In genomic region chr7:99505324-99505662, GRCh38 we compare ENCODE assay signal across 8 cellular contexts. TPM values are rescaled to one million over a fixed set of nuclear protein-coding genes. Genes with fewer than 3 reads are reported as not detected.
A peak's percentile ranks its signal among the peaks of the same experiment; 100 is the strongest.
DNase-seq lines count a peak whose midpoint lies in the region; ATAC-seq and TF ChIP-seq lines count a peak whose summit lies in the region.

No MANE protein-coding gene starts in this region.

- no peak overlapping the region for H2BK15ac ChIP-seq in H9 (ENCODE audit: low read depth, low read length)

- no peak overlapping the region for H2BK12ac ChIP-seq in H9 (ENCODE audit: insufficient read length, low read depth, low read length)

- CTCF ChIA-PET in AG04450 (lab: Charles Lee), result interaction anchor here (0.6 to 1.2 kb wide), 2 partner anchors 20 to 558 kb away, joined by 4 read pairs; no protein-coding TSS in a partner anchor

- no peak overlapping the region for H3K23ac ChIP-seq in H9 (ENCODE audit: insufficient read length, low read depth, low read length)

- H3K36me3 Mint-ChIP-seq in H9 (ENCODE audit: insufficient read depth in 1 of 3, low read depth in 3 of 3), result peaks cover 5 to 16% (median 8%) of the 10 kb centered on the region in 3 experiments; a peak in 6 of 7 replicates
- H3K36me3 Mint-ChIP-seq in activated T-helper 1 cell treated with anti-CD3 and anti-CD28 coated beads, Interleukin-12 subunit alpha, Interleukin-12 subunit beta, Interleukin-2, Interleukin-4 antibody, amounts not matched to agents 30 ng/mL and 10 ng/mL and 1 ng/mL, durations not matched to agents 14 hours and 24 hours and 36 hours (ENCODE audit: low read depth), result peaks cover 10% of the 10 kb centered on the region
- no peaks in the 10 kb centered on the region for H3K36me3 Mint-ChIP-seq in immature natural killer cell

- H3K79me1 ChIP-seq in H9 (ENCODE audit: insufficient read depth, low read depth, low read length, poor library complexity, severe bottlenecking), result peaks cover 8% of the 10 kb centered on the region

- H3K27ac ChIP-seq in AG04450 (ENCODE audit: low read depth, low read length) (peak overlapping the region; percentile 93), H9 (ENCODE audit: insufficient read length, low read depth, low read length) (no peak overlapping the region), thoracic aorta (peak overlapping the region; percentile 83 to 95)

- POLR2A ChIA-PET in AG04450 (lab: Yijun Ruan, JAX), result interaction anchor here (0.6 to 1.7 kb wide), 2 partner anchors 19 to 53 kb away, joined by 3 to 27 read pairs; partner anchors contain the start of gene ZNF655

- H3K27me3 ChIP-seq in AG04450 (ENCODE audit: control insufficient read depth, insufficient read depth, low read length) (no peaks in the 10 kb centered on the region), H9 (ENCODE audit: insufficient read depth, low read length) (no peaks in the 10 kb centered on the region), thoracic aorta (replicated peaks; ENCODE audit: insufficient read depth) (no peaks in the 10 kb centered on the region)

- H3K4me3 ChIP-seq in AG04450 (ENCODE audit: low read depth, low read length) (peak overlapping the region; percentile 90), thoracic aorta (peak overlapping the region; percentile 77)

- no peak overlapping the region for H4K8ac ChIP-seq in H9 (replicated peaks; ENCODE audit: insufficient read length, low read depth, low read length)

- H3K9me3 ChIP-seq in AG04450 (ENCODE audit: control insufficient read depth, insufficient read depth, low read length), result no peaks in the 10 kb centered on the region; the same call in 1 of the 2 replicates
- no peaks in the 10 kb centered on the region for H3K9me3 ChIP-seq in H9 (ENCODE audit: control insufficient read depth, low read depth, low read length)
- H3K9me3 ChIP-seq in thoracic aorta, result no peaks in the 10 kb centered on the region

- H3K4me2 ChIP-seq in H9 (ENCODE audit: insufficient read depth, insufficient read length, low read length), result peak overlapping the region; percentile 97

- H2BK20ac ChIP-seq in H9 (ENCODE audit: low read depth, low read length, poor library complexity, severe bottlenecking), result no peak overlapping the region

- no peak overlapping the region for H3K4ac ChIP-seq in H9 (ENCODE audit: low read depth, low read length)

- H3K4me3 Mint-ChIP-seq in H9 (peak overlapping the region; percentile 93 to 94), immature natural killer cell (peak overlapping the region; percentile 87 to 100 (median 97))
- H3K4me3 Mint-ChIP-seq in activated T-helper 1 cell treated with anti-CD3 and anti-CD28 coated beads, Interleukin-12 subunit alpha, Interleukin-12 subunit beta, Interleukin-2, Interleukin-4 antibody, amounts not matched to agents 30 ng/mL and 10 ng/mL and 1 ng/mL, durations not matched to agents 14 hours and 24 hours and 36 hours, result peak overlapping the region; percentile 90

- H2AFZ ChIP-seq in H9 (ENCODE audit: low read length), result no peak overlapping the region

- peaks cover 9% of the 10 kb centered on the region; the same call in 1 of the 2 replicates for H3K79me2 ChIP-seq in H9 (ENCODE audit: insufficient read depth, low read length)

- H3K27me3 Mint-ChIP-seq in H9 (ENCODE audit: low read depth), result no peaks in the 10 kb centered on the region
- no peaks in the 10 kb centered on the region for H3K27me3 Mint-ChIP-seq in activated T-helper 1 cell treated with anti-CD3 and anti-CD28 coated beads, Interleukin-12 subunit alpha, Interleukin-12 subunit beta, Interleukin-2, Interleukin-4 antibody, amounts not matched to agents 30 ng/mL and 10 ng/mL and 1 ng/mL, durations not matched to agents 14 hours and 24 hours and 36 hours (ENCODE audit: insufficient read depth)
- peaks cover 4 to 9% (median 5%) of the 10 kb centered on the region in 3 donors for H3K27me3 Mint-ChIP-seq in immature natural killer cell (ENCODE audit: low read depth in 3 of 3)

- intact Hi-C loops in activated T-helper 1 cell treated with anti-CD3 and anti-CD28 coated beads, Interleukin-12 subunit alpha, Interleukin-12 subunit beta, Interleukin-2, Interleukin-4 antibody, amounts not matched to agents 30 ng/mL and 10 ng/mL and 1 ng/mL, durations not matched to agents 14 hours and 24 hours and 36 hours (cut with micrococcal nuclease), result loop anchor here (2.0 kb wide), 3 partner anchors 124 to 510 kb away; partner anchors contain the start of genes TRIM4 and ZKSCAN1

- no peaks in the 10 kb centered on the region; the same call in 1 of the 2 replicates for H3K4me1 ChIP-seq in H9 (ENCODE audit: insufficient read depth, low read length)
- H3K4me1 ChIP-seq in thoracic aorta (ENCODE audit: control insufficient read depth in 1 of 2, low read depth in 2 of 2), result peaks cover 26 to 30% of the 10 kb centered on the region in 2 donors

- H3K18ac ChIP-seq in H9 (ENCODE audit: insufficient read length, low read depth, low read length), result no peak overlapping the region

- H4K5ac ChIP-seq in H9 (ENCODE audit: insufficient read length, low read depth, low read length), result no peak overlapping the region

- no peak overlapping the region for H3K14ac ChIP-seq in H9 (ENCODE audit: insufficient read depth, low read length)

- no peak overlapping the region for H3K56ac ChIP-seq in H9 (ENCODE audit: insufficient read length, low read depth, low read length)

- no peaks in the 10 kb centered on the region for H3K36me3 ChIP-seq in thoracic aorta

- H4K20me1 ChIP-seq in H9 (ENCODE audit: control insufficient read depth, insufficient read depth, insufficient read length), result no peaks in the 10 kb centered on the region

- H2AK5ac ChIP-seq in H9 (ENCODE audit: insufficient read length, low read length), result no peak overlapping the region

- no peak overlapping the region for H2BK120ac ChIP-seq in H9 (ENCODE audit: low read depth, low read length, poor library complexity, severe bottlenecking)

- ATAC-seq in thoracic aorta (ENCODE audit: insufficient number of reproducible peaks, low FRiP score, low read depth), result no peak

- H3K23me2 ChIP-seq in H9 (ENCODE audit: insufficient read length, low read depth, low read length, poor library complexity, severe bottlenecking), result peaks cover 15% of the 10 kb centered on the region

- H3T11ph ChIP-seq in H9 (ENCODE audit: low read length), result no peak overlapping the region

- H4K91ac ChIP-seq in H9 (ENCODE audit: insufficient read length, low read depth, low read length), result no peak overlapping the region

- H3K27ac Mint-ChIP-seq in H9 (peak overlapping the region; percentile 61 to 99 (median 98); a peak in 2 of 7 replicates), immature natural killer cell (peak overlapping the region; percentile 88 to 100 (median 98))
- peak overlapping the region; percentile 96 for H3K27ac Mint-ChIP-seq in activated T-helper 1 cell treated with anti-CD3 and anti-CD28 coated beads, Interleukin-12 subunit alpha, Interleukin-12 subunit beta, Interleukin-2, Interleukin-4 antibody, amounts not matched to agents 30 ng/mL and 10 ng/mL and 1 ng/mL, durations not matched to agents 14 hours and 24 hours and 36 hours

- peak overlapping the region; percentile 93 for H3K9ac ChIP-seq in H9 (ENCODE audit: extremely low read depth, insufficient read length, low read length)

- no peak for DNase-seq in AG04450 (ENCODE audit: low read depth, low spot score)
- DNase-seq in H9, result no peak
- no peak for DNase-seq in activated T-helper 1 cell treated with anti-CD3 and anti-CD28 coated beads, Interleukin-12 subunit alpha, Interleukin-12 subunit beta, Interleukin-2, Interleukin-4 antibody, amounts not matched to agents 30 ng/mL and 10 ng/mL and 1 ng/mL, durations not matched to agents 14 hours and 24 hours and 36 hours (ENCODE audit: low spot score)
- no peak for DNase-seq in immature natural killer cell
- DNase-seq in thoracic aorta (ENCODE audit: low spot score), result no peak
- no peak for DNase-seq in H4 (ENCODE audit: low spot score)
- DNase-seq in GM20000 (ENCODE audit: low spot score), result no peak
- DNase-seq in T-helper 9 cell, result no peak

- no peak for TF ChIP-seq CTCF in AG04450 (IDR thresholded peaks at IDR 0.05; ENCODE audit: low read depth, low read length)
- no peak for TF ChIP-seq CTCF in H9 (conservative IDR thresholded peaks at IDR 0.05)
- TF ChIP-seq CTCF in thoracic aorta (IDR thresholded peaks at IDR 0.05), result no peak
- TF ChIP-seq CTCF in GM20000 (IDR thresholded peaks at IDR 0.05; ENCODE audit: extremely low read depth, missing control alignments), result no peak

- peaks cover 13 to 20% of the 10 kb centered on the region in 2 experiments for H3K4me1 Mint-ChIP-seq in H9
- peaks cover 19% of the 10 kb centered on the region for H3K4me1 Mint-ChIP-seq in activated T-helper 1 cell treated with anti-CD3 and anti-CD28 coated beads, Interleukin-12 subunit alpha, Interleukin-12 subunit beta, Interleukin-2, Interleukin-4 antibody, amounts not matched to agents 30 ng/mL and 10 ng/mL and 1 ng/mL, durations not matched to agents 14 hours and 24 hours and 36 hours (ENCODE audit: low read depth)
- H3K4me1 Mint-ChIP-seq in immature natural killer cell, result peaks cover 32 to 34% of the 10 kb centered on the region in 2 donors

- no CpG with 5 or more reads among the region's 11 CpGs for WGBS in H9 (ENCODE audit: extremely low coverage, insufficient read length, low lambda C conversion rate)

- no peaks in the 10 kb centered on the region; a peak in 2 of 5 replicates for H3K9me3 Mint-ChIP-seq in H9
- H3K9me3 Mint-ChIP-seq in activated T-helper 1 cell treated with anti-CD3 and anti-CD28 coated beads, Interleukin-12 subunit alpha, Interleukin-12 subunit beta, Interleukin-2, Interleukin-4 antibody, amounts not matched to agents 30 ng/mL and 10 ng/mL and 1 ng/mL, durations not matched to agents 14 hours and 24 hours and 36 hours, result no peaks in the 10 kb centered on the region
- H3K9me3 Mint-ChIP-seq in immature natural killer cell, result no peaks in the 10 kb centered on the region

- no peak overlapping the region for H2BK5ac ChIP-seq in H9 (ENCODE audit: insufficient read length, low read length)

RNA-seq across cellular contexts. Expression of gene ZKSCAN5, which starts 0.8 kb away (rescaled TPM):
- 11.5 and 13.4 TPM in 2 replicates for polyA plus RNA-seq in AG04450 (2011; rRNA removed)
- polyA minus RNA-seq in AG04450 (2011; rRNA and poly(A)+ RNA removed), result 18.5 TPM in 2 replicates
- 16.6 and 17.3 TPM in 2 replicates for total RNA-seq in H9 (2021)
- total RNA-seq in activated T-helper 1 cell treated with anti-CD3 and anti-CD28 coated beads, Interleukin-12 subunit alpha, Interleukin-12 subunit beta, Interleukin-2, Interleukin-4 antibody, amounts not matched to agents 30 ng/mL and 10 ng/mL and 1 ng/mL, durations not matched to agents 14 hours and 24 hours and 36 hours, result 8.0 and 8.1 TPM in 2 replicates
- polyA plus RNA-seq in immature natural killer cell, result 1 to 10 TPM; 3.2 to 9.4 (median 4.6) TPM
- 10 to 100 TPM in 1 of 2 donors, 1 to 10 TPM in 1; 5.1 to 10.2 TPM for total RNA-seq in thoracic aorta
- 13.6 and 14.7 TPM in 2 replicates for total RNA-seq in H4 (2014; rRNA removed; shearing (Covaris generic))

RNA-seq across cellular contexts. Expression of gene ZNF394, which starts 5.2 kb away (rescaled TPM):
- polyA plus RNA-seq in AG04450 (2011; rRNA removed) (9.4 TPM in 2 replicates), immature natural killer cell (10 to 100 TPM; 68.6 to 91.7 (median 76.0) TPM)
- polyA minus RNA-seq in AG04450 (2011; rRNA and poly(A)+ RNA removed), result 18.4 TPM in 2 replicates
- total RNA-seq in H9 (2021) (24.2 and 24.7 TPM in 2 replicates), thoracic aorta (10 to 100 TPM; 28.4 to 54.9 TPM)
- total RNA-seq in activated T-helper 1 cell treated with anti-CD3 and anti-CD28 coated beads, Interleukin-12 subunit alpha, Interleukin-12 subunit beta, Interleukin-2, Interleukin-4 antibody, amounts not matched to agents 30 ng/mL and 10 ng/mL and 1 ng/mL, durations not matched to agents 14 hours and 24 hours and 36 hours, result 38.3 and 40.8 TPM in 2 replicates
- total RNA-seq in H4 (2014; rRNA removed; shearing (Covaris generic)), result 17.0 and 20.8 TPM in 2 replicates

RNA-seq across cellular contexts. Expression of gene ZNF789, which starts 32.6 kb away (rescaled TPM):
- polyA plus RNA-seq in AG04450 (2011; rRNA removed) (7.9 and 8.3 TPM in 2 replicates), immature natural killer cell (1 to 10 TPM; 4.6 to 7.6 (median 5.4) TPM)
- 4.2 and 7.2 TPM in 2 replicates for polyA minus RNA-seq in AG04450 (2011; rRNA and poly(A)+ RNA removed)
- total RNA-seq in H9 (2021) (14.0 and 15.1 TPM in 2 replicates), thoracic aorta (10 to 100 TPM in 1 of 2 donors, 1 to 10 TPM in 1; 3.5 to 12.4 TPM)
- total RNA-seq in activated T-helper 1 cell treated with anti-CD3 and anti-CD28 coated beads, Interleukin-12 subunit alpha, Interleukin-12 subunit beta, Interleukin-2, Interleukin-4 antibody, amounts not matched to agents 30 ng/mL and 10 ng/mL and 1 ng/mL, durations not matched to agents 14 hours and 24 hours and 36 hours, result 19.6 and 22.4 TPM in 2 replicates
- 2.0 and 2.7 TPM in 2 replicates for total RNA-seq in H4 (2014; rRNA removed; shearing (Covaris generic))

RNA-seq across cellular contexts. Expression of gene ATP5MF, which starts 39.3 kb away (rescaled TPM):
- polyA plus RNA-seq in AG04450 (2011; rRNA removed), result 591 and 634 TPM in 2 replicates
- 121 and 142 TPM in 2 replicates for polyA minus RNA-seq in AG04450 (2011; rRNA and poly(A)+ RNA removed)
- 504 and 516 TPM in 2 replicates for total RNA-seq in H9 (2021)
- 392 and 397 TPM in 2 replicates for total RNA-seq in activated T-helper 1 cell treated with anti-CD3 and anti-CD28 coated beads, Interleukin-12 subunit alpha, Interleukin-12 subunit beta, Interleukin-2, Interleukin-4 antibody, amounts not matched to agents 30 ng/mL and 10 ng/mL and 1 ng/mL, durations not matched to agents 14 hours and 24 hours and 36 hours
- polyA plus RNA-seq in immature natural killer cell, result 100 to 1,000 TPM; 455 to 757 (median 495) TPM
- total RNA-seq in thoracic aorta, result 100 to 1,000 TPM; 137 to 776 TPM
- 1,624 and 1,916 TPM in 2 replicates for total RNA-seq in H4 (2014; rRNA removed; shearing (Covaris generic))

RNA-seq across cellular contexts. Expression of gene FAM200A, which starts 46.6 kb away (rescaled TPM):
- 8.1 and 11.8 TPM in 2 replicates for polyA plus RNA-seq in AG04450 (2011; rRNA removed)
- polyA minus RNA-seq in AG04450 (2011; rRNA and poly(A)+ RNA removed), result 4.1 and 6.1 TPM in 2 replicates
- 7.8 and 8.7 TPM in 2 replicates for total RNA-seq in H9 (2021)
- 4.7 and 5.2 TPM in 2 replicates for total RNA-seq in activated T-helper 1 cell treated with anti-CD3 and anti-CD28 coated beads, Interleukin-12 subunit alpha, Interleukin-12 subunit beta, Interleukin-2, Interleukin-4 antibody, amounts not matched to agents 30 ng/mL and 10 ng/mL and 1 ng/mL, durations not matched to agents 14 hours and 24 hours and 36 hours
- polyA plus RNA-seq in immature natural killer cell, result 1 to 10 TPM in 2 of 3 donors, not detected in 1; 1.9 to 4.7 TPM
- total RNA-seq in thoracic aorta, result 1 to 10 TPM; 3.1 to 4.3 TPM
- 9.8 and 11.3 TPM in 2 replicates for total RNA-seq in H4 (2014; rRNA removed; shearing (Covaris generic))
